In genomic region chr1:234999513-234999940, GRCh38 we compare ENCODE assay signal across 24 cellular contexts.
DNase-seq lines count a peak whose midpoint lies in the region; ATAC-seq and TF ChIP-seq lines count a peak whose summit lies in the region.
"Had no signal": no experiment of that assay in that cellular context is flagged by ENCODE, and none has a peak within 500 bp of the region (broad histone marks: within the 10 kb centered on the region; RNA-seq: fewer than 3 reads in every experiment).

No MANE protein-coding gene starts in this region.

- BruUV-seq in mammary epithelial cell (replicated peaks; lab: Mats Ljungman, UMichigan) (no TSS peak), MCF 10A (replicated peaks; lab: Mats Ljungman, UMichigan) (no TSS peak)

- H4K91ac ChIP-seq in neuronal stem cell (ENCODE audit: low read depth, low read length, poor library complexity): no peak overlapping the region

- H3K4me2 ChIP-seq in mammary epithelial cell (ENCODE audit: insufficient read depth, low read depth, low read length) (no peak overlapping the region), neuronal stem cell (ENCODE audit: insufficient read depth, low read length, poor library complexity, severe bottlenecking) (no peak overlapping the region)

- in situ Hi-C loops in mammary epithelial cell (cut with MboI; ENCODE audit: low sequenced_read_pairs in 2 of 2): loop anchor here (5.0 to 10.0 kb wide), 5 partner anchors 73 to 505 kb away; partner anchors contain the start of gene IRF2BP2 (in 1 of the 2)

- TF ChIP-seq CTCF in mammary epithelial cell (conservative IDR thresholded peaks at IDR 0.05 in 1 of 2, IDR thresholded peaks at IDR 0.05 in 1 of 2; ENCODE audit: extremely low read depth in 1 of 2, insufficient read depth in 1 of 2, low read depth in 1 of 2, low read length in 2 of 2): no peak
- TF ChIP-seq CTCF in MCF 10A (IDR thresholded peaks at IDR 0.05; ENCODE audit: unreplicated experiment): no peak
- no peak for TF ChIP-seq CTCF in tibial artery (IDR thresholded peaks at IDR 0.05)

- H2BK12ac ChIP-seq in neuronal stem cell (ENCODE audit: low read length): no peak overlapping the region

- peak overlapping the region; percentile 12 for H2AK5ac ChIP-seq in neuronal stem cell (ENCODE audit: low read depth, low read length)

- H3K9me3 ChIP-seq in mammary epithelial cell (replicated peaks; ENCODE audit: insufficient read depth, low read length) (no peaks in the 10 kb centered on the region), neuronal stem cell (replicated peaks in 1 of 2; ENCODE audit: control insufficient read depth in 2 of 2, insufficient read depth in 1 of 2, low read depth in 1 of 2, low read length in 2 of 2) (no peaks in the 10 kb centered on the region), tibial artery (no peaks in the 10 kb centered on the region)
- H3K9me3 ChIP-seq: mucosa of descending colon had no signal

- H3K4ac ChIP-seq in neuronal stem cell (ENCODE audit: low read length): no peak overlapping the region

- H3K79me1 ChIP-seq in neuronal stem cell (ENCODE audit: low read depth, low read length): no peaks in the 10 kb centered on the region

- no peak overlapping the region for H2BK5ac ChIP-seq in neuronal stem cell (ENCODE audit: low read length)

- no peak overlapping the region for H3K14ac ChIP-seq in neuronal stem cell (ENCODE audit: low read length)

- peaks cover 6% of the 10 kb centered on the region for H3K36me3 Mint-ChIP-seq in MCF 10A (ENCODE audit: insufficient read depth, unreplicated experiment)
- H3K36me3 Mint-ChIP-seq in dendritic cell treated with granulocyte-macrophage colony-stimulating factor and Interleukin-4, amounts not matched to agents 40 ng/mL and 50 ng/mL, for 4 days (ENCODE audit: low read depth): no peaks in the 10 kb centered on the region

- no peaks in the 10 kb centered on the region for H3K9me3 Mint-ChIP-seq in MCF 10A (ENCODE audit: unreplicated experiment)
- H3K9me3 Mint-ChIP-seq in dendritic cell treated with granulocyte-macrophage colony-stimulating factor and Interleukin-4, amounts not matched to agents 40 ng/mL and 50 ng/mL, for 4 days: no peaks in the 10 kb centered on the region
- H3K9me3 Mint-ChIP-seq: central memory CD8-positive, alpha-beta T cell; neural crest cell had no signal

- peak overlapping the region; percentile 98 for H3K27ac ChIP-seq in mammary epithelial cell (ENCODE audit: insufficient read depth, low read depth, low read length)
- H3K27ac ChIP-seq in neuronal stem cell (replicated peaks; ENCODE audit: low read length): no peak overlapping the region
- H3K27ac ChIP-seq in tibial artery: peak overlapping the region; percentile 83 to 86
- H3K27ac ChIP-seq: HL-60, WERI-Rb-1 had no signal

- H3K4me1 ChIP-seq in mammary epithelial cell (ENCODE audit: insufficient read depth, low read length) (peaks cover 29% of the 10 kb centered on the region), neuronal stem cell (ENCODE audit: control insufficient read depth in 2 of 2, insufficient read depth in 1 of 2, low read depth in 1 of 2, low read length in 2 of 2) (peaks cover 3 to 6% of the 10 kb centered on the region in 2 donors), tibial artery (peaks cover 0 to 28% (median 25%) of the 10 kb centered on the region in 4 donors)

- H4K8ac ChIP-seq in neuronal stem cell (ENCODE audit: low read depth, low read length): no peak overlapping the region

- POLR2A ChIA-PET in MCF 10A (lab: Yijun Ruan, JAX): interaction anchor here (1.2 to 4.7 kb wide), 12 partner anchors 12 to 466 kb away, joined by 4 to 154 read pairs (median 50); partner anchors contain the start of gene IRF2BP2

- H2BK120ac ChIP-seq in neuronal stem cell (ENCODE audit: low read depth, low read length): peak overlapping the region; percentile 35

- no peak overlapping the region for H3K4me3 Mint-ChIP-seq in MCF 10A (ENCODE audit: unreplicated experiment)
- no peak overlapping the region for H3K4me3 Mint-ChIP-seq in dendritic cell treated with granulocyte-macrophage colony-stimulating factor and Interleukin-4, amounts not matched to agents 40 ng/mL and 50 ng/mL, for 4 days
- H3K4me3 Mint-ChIP-seq: activated CD8-positive, alpha-beta memory T cell treated with anti-CD3 and anti-CD28 coated beads, Interleukin-2, amount 10 ng/mL, durations not matched to agents 7 days and 5 days; activated T-helper 1 cell treated with anti-CD3 and anti-CD28 coated beads, Interleukin-12 subunit alpha, Interleukin-12 subunit beta, Interleukin-2, Interleukin-4 antibody, amounts not matched to agents 30 ng/mL and 10 ng/mL and 1 ng/mL, durations not matched to agents 14 hours and 24 hours and 36 hours; central memory CD8-positive, alpha-beta T cell; neural crest cell had no signal

- H3K36me3 ChIP-seq in mammary epithelial cell (ENCODE audit: insufficient read depth, low read length) (no peaks in the 10 kb centered on the region), neuronal stem cell (replicated peaks in 1 of 2; ENCODE audit: control insufficient read depth in 2 of 2, insufficient read depth in 2 of 2, low read length in 2 of 2) (no peaks in the 10 kb centered on the region), tibial artery (no peaks in the 10 kb centered on the region)
- H3K36me3 ChIP-seq: WERI-Rb-1 had no signal

- H3K27me3 ChIP-seq in mammary epithelial cell (ENCODE audit: insufficient read depth, low read length) (no peaks in the 10 kb centered on the region), neuronal stem cell (ENCODE audit: control insufficient read depth in 3 of 3, insufficient read depth in 3 of 3, low read depth in 1 of 3, low read length in 3 of 3) (no peaks in the 10 kb centered on the region), tibial artery (no peaks in the 10 kb centered on the region)

- ATAC-seq in HG03095 (IDR thresholded peaks at IDR 0.05; ENCODE audit: unreplicated experiment) (no peak), HG02678 (IDR thresholded peaks at IDR 0.05; ENCODE audit: unreplicated experiment) (no peak)
- ATAC-seq: activated CD8-positive, alpha-beta memory T cell treated with anti-CD3 and anti-CD28 coated beads, Interleukin-2, amount 10 ng/mL, durations not matched to agents 7 days and 5 days; activated naive CD4-positive, alpha-beta T cell treated with anti-CD3 and anti-CD28 coated beads, Interleukin-2, amount 50 U/mL, for 72 hours; GM12878; mucosa of descending colon had no signal

- no peak overlapping the region for H2BK15ac ChIP-seq in neuronal stem cell (ENCODE audit: low read length)

- no peaks in the 10 kb centered on the region for H4K20me1 ChIP-seq in mammary epithelial cell (ENCODE audit: insufficient read depth, low read length)

- WGBS in mammary epithelial cell (ENCODE audit: low coverage, missing lambda C conversion rate): 100% methylated on average over 10 of the region's 10 CpGs
- no CpG with 5 or more reads among the region's 10 CpGs for WGBS in neuronal stem cell (ENCODE audit: extremely low coverage in 2 of 2, insufficient read length in 2 of 2, insufficient replicate concordance in 1 of 2), 2 donors

- H3K4me3 ChIP-seq in mammary epithelial cell (replicated peaks in 1 of 3; ENCODE audit: insufficient read depth in 1 of 3, low read depth in 2 of 3, low read length in 3 of 3): no peak overlapping the region
- H3K4me3 ChIP-seq in neuronal stem cell (ENCODE audit: low read length in 2 of 2): no peak overlapping the region
- H3K4me3 ChIP-seq in tibial artery: no peak overlapping the region
- H3K4me3 ChIP-seq: GM12878, mucosa of descending colon had no signal

- no peaks in the 10 kb centered on the region for H3K27me3 Mint-ChIP-seq in MCF 10A (ENCODE audit: insufficient read depth, unreplicated experiment)
- H3K27me3 Mint-ChIP-seq in dendritic cell treated with granulocyte-macrophage colony-stimulating factor and Interleukin-4, amounts not matched to agents 40 ng/mL and 50 ng/mL, for 4 days: no peaks in the 10 kb centered on the region
- H3K27me3 Mint-ChIP-seq: activated CD8-positive, alpha-beta memory T cell treated with anti-CD3 and anti-CD28 coated beads, Interleukin-2, amount 10 ng/mL, durations not matched to agents 7 days and 5 days; central memory CD8-positive, alpha-beta T cell had no signal

- intact Hi-C loops in mammary epithelial cell (cut with micrococcal nuclease) (no loop called here), MCF 10A (cut with micrococcal nuclease) (no loop called here), tibial artery (cut with DNase I; ENCODE audit: low total_unique reads) (loop anchor here (5.0 kb wide), 3 partner anchors 48 to 387 kb away; partner anchors contain the start of gene IRF2BP2)
- intact Hi-C loops in dendritic cell treated with granulocyte-macrophage colony-stimulating factor and Interleukin-4, amounts not matched to agents 40 ng/mL and 50 ng/mL, for 4 days (cut with micrococcal nuclease): no loop called here

- H3K18ac ChIP-seq in neuronal stem cell (ENCODE audit: low read length): peak overlapping the region; percentile 70

- no peak overlapping the region for H2AFZ ChIP-seq in mammary epithelial cell (ENCODE audit: low read depth, low read length)
- H2AFZ ChIP-seq in neuronal stem cell (ENCODE audit: low read length): no peak overlapping the region

- H3K9ac ChIP-seq in mammary epithelial cell (ENCODE audit: insufficient read depth, low read length): no peak overlapping the region
- H3K9ac ChIP-seq in neuronal stem cell (ENCODE audit: low read depth, low read length, poor library complexity): no peak overlapping the region

- peaks cover 26% of the 10 kb centered on the region for H3K4me1 Mint-ChIP-seq in MCF 10A (ENCODE audit: insufficient read depth, unreplicated experiment)
- peaks cover 30% of the 10 kb centered on the region for H3K4me1 Mint-ChIP-seq in dendritic cell treated with granulocyte-macrophage colony-stimulating factor and Interleukin-4, amounts not matched to agents 40 ng/mL and 50 ng/mL, for 4 days (ENCODE audit: low read depth)
- H3K4me1 Mint-ChIP-seq: central memory CD8-positive, alpha-beta T cell had no signal

- DNase-seq in mammary epithelial cell (no peak), MCF 10A (ENCODE audit: unreplicated experiment) (no peak), neuronal stem cell (ENCODE audit: low spot score) (no peak), tibial artery (no peak), NCI-H2029 (lab: John Stamatoyannopoulos, UW) (no peak)
- DNase-seq: activated CD4-positive, alpha-beta T cell treated with anti-CD3 and anti-CD28 coated beads, Interleukin-2, amount 50 U/mL, for 1 hour; activated CD8-positive, alpha-beta memory T cell treated with anti-CD3 and anti-CD28 coated beads, Interleukin-2, amount 10 ng/mL, durations not matched to agents 7 days and 5 days; DMS79 treated with DMSO at 0.1 percent for 48 hours; effector CD4-positive, alpha-beta T cell; foreskin melanocyte; mucosa of descending colon; NCI-H187; NCI-H526 treated with DMSO at 0.1 percent for 48 hours; Right ventricle myocardium superior; WERI-Rb-1 had no signal

- dilution Hi-C loops in mammary epithelial cell (cut with HindIII; ENCODE audit: low sequenced_read_pairs): no loop called here

- no peaks in the 10 kb centered on the region for H3K79me2 ChIP-seq in mammary epithelial cell (ENCODE audit: insufficient read depth, low read length)

- no peak overlapping the region for H3K27ac Mint-ChIP-seq in MCF 10A (ENCODE audit: low read depth, unreplicated experiment)
- peak overlapping the region; percentile 22 for H3K27ac Mint-ChIP-seq in dendritic cell treated with granulocyte-macrophage colony-stimulating factor and Interleukin-4, amounts not matched to agents 40 ng/mL and 50 ng/mL, for 4 days
- H3K27ac Mint-ChIP-seq: activated CD8-positive, alpha-beta memory T cell treated with anti-CD3 and anti-CD28 coated beads, Interleukin-2, amount 10 ng/mL, durations not matched to agents 7 days and 5 days; activated naive CD4-positive, alpha-beta T cell treated with anti-CD3 and anti-CD28 coated beads, Interleukin-2, amount 50 U/mL, for 72 hours; activated T-helper 1 cell treated with anti-CD3 and anti-CD28 coated beads, Interleukin-12 subunit alpha, Interleukin-12 subunit beta, Interleukin-2, Interleukin-4 antibody, amounts not matched to agents 30 ng/mL and 10 ng/mL and 1 ng/mL, durations not matched to agents 14 hours and 24 hours and 36 hours had no signal

- CTCF ChIA-PET in mammary epithelial cell (lab: Charles Lee; ENCODE audit: low non-redundant PET): no interaction called here
- CTCF ChIA-PET in MCF 10A (lab: Yijun Ruan, JAX): interaction anchor here (0.7 to 3.4 kb wide), 8 partner anchors 19 to 512 kb away, joined by 3 to 16 read pairs (median 5); no protein-coding TSS in a partner anchor

- peak overlapping the region; percentile 4 for H3K23ac ChIP-seq in neuronal stem cell (ENCODE audit: low read depth, low read length, poor library complexity)
